ENCODE assay signal across 26 cellular contexts in the genomic region with DNA sequence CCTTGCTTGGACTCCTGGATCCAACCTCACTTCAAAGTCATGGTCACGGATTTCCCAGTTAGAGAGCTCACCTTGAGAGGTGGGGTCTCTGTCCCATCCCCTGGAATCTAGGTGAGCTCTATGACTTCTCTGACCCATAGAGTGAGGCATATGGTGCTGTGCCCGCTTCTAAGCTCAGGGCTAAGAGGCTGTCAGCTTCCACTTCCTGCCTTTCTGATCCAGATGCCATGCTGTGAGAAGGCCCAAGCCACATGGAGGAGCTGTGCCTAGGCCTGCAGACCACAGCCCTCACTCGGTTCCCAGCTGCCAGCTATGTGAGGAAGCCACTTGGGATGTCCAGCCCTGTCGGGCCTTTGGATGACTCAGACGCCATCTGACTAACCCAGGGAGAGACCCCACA. TPM values are rescaled to one million over a fixed set of nuclear protein-coding genes. Genes with fewer than 3 reads are reported as not detected.
"Had no signal": no experiment of that assay in that cellular context is flagged by ENCODE, and none has a peak within 500 bp of the region (broad histone marks: within the 10 kb centered on the region; RNA-seq: fewer than 3 reads in every experiment).

No MANE protein-coding gene starts in this region.

RNA-seq across cellular contexts. Expression of a gene that starts 39.9 kb away (rescaled TPM):
- total RNA-seq: chondrocyte, colonic mucosa, endothelial cell of umbilical vein, fibroblast of villous mesenchyme, gastrocnemius medialis, glomerular endothelial cell, heart left ventricle, hepatocyte, kidney, left cardiac atrium, left lung, mesenteric fat pad, natural killer cell, occipital lobe, ovary, psoas muscle, renal cortical epithelial cell, right cardiac atrium, sigmoid colon, spleen, thoracic aorta, tibial nerve, upper lobe of left lung, uterus had no signal
- polyA plus RNA-seq: endothelial cell of umbilical vein, heart left ventricle, hepatocyte, neural cell, ovary, right cardiac atrium, sigmoid colon, spleen had no signal

RNA-seq across cellular contexts. Expression of a gene that starts 41.2 kb away (rescaled TPM):
- total RNA-seq: chondrocyte, endothelial cell of umbilical vein, esophagus squamous epithelium, fibroblast of villous mesenchyme, gastrocnemius medialis, heart left ventricle, kidney, natural killer cell, ovary, psoas muscle, spleen, thoracic aorta, tibial nerve, uterus had no signal
- polyA plus RNA-seq: endothelial cell of umbilical vein, heart left ventricle, hepatocyte, neural cell, ovary, psoas muscle, spleen had no signal
